Comparison of ENCODE assay signal across 8 cellular contexts in the genomic region with DNA sequence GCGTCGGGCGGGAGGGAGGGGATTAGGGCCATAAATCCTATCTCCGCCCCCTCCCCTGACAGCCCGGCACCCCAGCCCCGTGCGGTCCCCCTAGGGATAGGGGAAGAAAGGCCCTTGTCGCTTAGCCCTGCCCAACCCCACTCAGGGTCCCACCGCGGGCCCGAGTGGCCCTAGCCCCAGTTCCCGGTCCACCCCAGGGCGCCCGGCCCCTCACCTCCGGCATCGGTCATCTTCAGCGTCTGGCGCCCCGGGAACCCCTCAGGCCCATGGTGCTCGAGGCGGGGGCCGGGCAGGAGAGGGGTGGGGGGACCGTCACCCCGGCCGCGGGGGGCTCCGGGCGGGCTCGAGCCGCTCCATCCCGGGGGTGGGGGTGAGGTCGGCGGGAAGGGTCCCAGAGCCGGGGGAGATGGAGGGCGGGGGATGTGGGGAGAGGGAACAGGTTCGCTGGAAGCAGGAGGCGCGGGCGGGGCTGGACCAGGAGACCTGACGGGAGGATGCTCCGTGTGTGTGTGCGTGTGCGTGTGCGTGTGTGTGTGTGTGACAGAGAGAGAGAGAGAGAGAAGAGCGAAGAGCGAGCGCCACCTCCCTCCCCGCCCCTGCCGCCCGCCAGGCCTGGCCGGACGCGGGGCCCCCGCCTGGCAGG. TPM values are rescaled to one million over a fixed set of nuclear protein-coding genes. Genes with fewer than 3 reads are reported as not detected.
A peak's percentile ranks its signal among the peaks of the same experiment; 100 is the strongest.
DNase-seq lines count a peak whose midpoint lies in the region; TF ChIP-seq lines count a peak whose summit lies in the region.

No MANE protein-coding gene starts in this region.

- TF ChIP-seq CTCF in hepatocyte (IDR thresholded peaks at IDR 0.05; ENCODE audit: poor library complexity) = no peak

- H3K4me1 ChIP-seq in hepatocyte (ENCODE audit: insufficient read depth) = peaks cover 21% of the 10 kb centered on the region

- no peaks in the 10 kb centered on the region for H3K79me2 ChIP-seq in hepatocyte

- peaks cover 2% of the 10 kb centered on the region for H3K36me3 Mint-ChIP-seq in activated naive CD4-positive, alpha-beta T cell treated with anti-CD3 and anti-CD28 coated beads, Interleukin-2, amount 50 U/mL, for 24 hours

- H4K20me1 ChIP-seq in hepatocyte (ENCODE audit: insufficient read depth, poor library complexity, severe bottlenecking) = no peaks in the 10 kb centered on the region

- peak overlapping the region; percentile 71 for H2AFZ ChIP-seq in hepatocyte

- DNase-seq in ELR (ENCODE audit: low read depth) (peak; percentile 61), NCI-H2171 (lab: John Stamatoyannopoulos, UW) (peak; percentile 41), hepatocyte (ENCODE audit: low spot score) (peak; percentile 69), HUDEP-2 (lab: John Stamatoyannopoulos, UW; ENCODE audit: unreplicated experiment in 76 of 76) (no peak), NCI-H2107 treated with DMSO at 0.1 percent for 48 hours (lab: John Stamatoyannopoulos, UW; ENCODE audit: unreplicated experiment) (no peak), middle frontal gyrus (ENCODE audit: extremely low spot score, low spot score) (no peak)
- peak; percentile 32 for DNase-seq in stimulated activated naive CD4-positive, alpha-beta T cell treated with Interleukin-2 at 50 U/mL for 16 hours (lab: John Stamatoyannopoulos, UW)

- H3K27ac ChIP-seq in hepatocyte = peak overlapping the region; percentile 65

- H3K9me3 ChIP-seq in hepatocyte (ENCODE audit: low read depth) = no peaks in the 10 kb centered on the region

- H3K27ac Mint-ChIP-seq in activated naive CD4-positive, alpha-beta T cell treated with anti-CD3 and anti-CD28 coated beads, Interleukin-2, amount 50 U/mL, for 24 hours = no peak overlapping the region

- H3K4me1 Mint-ChIP-seq in activated naive CD4-positive, alpha-beta T cell treated with anti-CD3 and anti-CD28 coated beads, Interleukin-2, amount 50 U/mL, for 24 hours = peaks cover 27% of the 10 kb centered on the region

- H3K27me3 ChIP-seq in hepatocyte = peaks cover 3% of the 10 kb centered on the region

- no peaks in the 10 kb centered on the region for H3K36me3 ChIP-seq in hepatocyte (replicated peaks; ENCODE audit: insufficient read depth, low read depth)

- under 1% methylated on average over 17 of the region's 54 CpGs for WGBS in hepatocyte (ENCODE audit: low lambda C conversion rate, missing lambda C conversion rate)

- no peaks in the 10 kb centered on the region for H3K9me2 ChIP-seq in hepatocyte (replicated peaks; ENCODE audit: insufficient read depth)

- peak overlapping the region; percentile 99 for H3K4me2 ChIP-seq in hepatocyte

- no peaks in the 10 kb centered on the region for H3K9me3 Mint-ChIP-seq in activated naive CD4-positive, alpha-beta T cell treated with anti-CD3 and anti-CD28 coated beads, Interleukin-2, amount 50 U/mL, for 24 hours

- peak overlapping the region; percentile 58 for H3K4me3 ChIP-seq in hepatocyte

- H3K4me3 Mint-ChIP-seq in activated naive CD4-positive, alpha-beta T cell treated with anti-CD3 and anti-CD28 coated beads, Interleukin-2, amount 50 U/mL, for 24 hours = peak overlapping the region; percentile 69

- peaks cover 9% of the 10 kb centered on the region for H3K27me3 Mint-ChIP-seq in activated naive CD4-positive, alpha-beta T cell treated with anti-CD3 and anti-CD28 coated beads, Interleukin-2, amount 50 U/mL, for 24 hours

RNA-seq across cellular contexts. Expression of gene SAMD14, which starts 0.5 kb away (rescaled TPM):
- 2.4 and 3.1 TPM in 2 replicates for total RNA-seq in hepatocyte
- polyA plus RNA-seq in hepatocyte = 3.1 and 4.2 TPM in 2 replicates

RNA-seq across cellular contexts. Expression of gene PPP1R9B, which starts 21.1 kb away (rescaled TPM):
- total RNA-seq in hepatocyte = 22.5 and 26.2 TPM in 2 replicates
- polyA plus RNA-seq in hepatocyte = 5.1 and 6.7 TPM in 2 replicates

RNA-seq across cellular contexts. Expression of gene PDK2, which starts 34.3 kb away (rescaled TPM):
- total RNA-seq in hepatocyte = 35.5 and 42.7 TPM in 2 replicates
- 55.8 and 56.9 TPM in 2 replicates for polyA plus RNA-seq in hepatocyte

RNA-seq across cellular contexts. Expression of gene SGCA, which starts 36.4 kb away (rescaled TPM):
- total RNA-seq in hepatocyte = 0.37 TPM in 1 of 2 replicates, not detected in the other
- 0.83 and 2.2 TPM in 2 replicates for polyA plus RNA-seq in hepatocyte

Comparison
In these comparisons a context has a peak if more than half of its experiments do, and no peak if none do; other contexts are left out.
1. DNase-seq: peak in ELR (single experiment), NCI-H2171 (single experiment), hepatocyte (single experiment) and stimulated activated naive CD4-positive, alpha-beta T cell treated with Interleukin-2 at 50 U/mL for 16 hours (single experiment); none in HUDEP-2 (0 of 76), NCI-H2107 treated with DMSO at 0.1 percent for 48 hours (single experiment) and middle frontal gyrus (single experiment).